10 cellular contexts compared by ENCODE assay signal in the genomic region with DNA sequence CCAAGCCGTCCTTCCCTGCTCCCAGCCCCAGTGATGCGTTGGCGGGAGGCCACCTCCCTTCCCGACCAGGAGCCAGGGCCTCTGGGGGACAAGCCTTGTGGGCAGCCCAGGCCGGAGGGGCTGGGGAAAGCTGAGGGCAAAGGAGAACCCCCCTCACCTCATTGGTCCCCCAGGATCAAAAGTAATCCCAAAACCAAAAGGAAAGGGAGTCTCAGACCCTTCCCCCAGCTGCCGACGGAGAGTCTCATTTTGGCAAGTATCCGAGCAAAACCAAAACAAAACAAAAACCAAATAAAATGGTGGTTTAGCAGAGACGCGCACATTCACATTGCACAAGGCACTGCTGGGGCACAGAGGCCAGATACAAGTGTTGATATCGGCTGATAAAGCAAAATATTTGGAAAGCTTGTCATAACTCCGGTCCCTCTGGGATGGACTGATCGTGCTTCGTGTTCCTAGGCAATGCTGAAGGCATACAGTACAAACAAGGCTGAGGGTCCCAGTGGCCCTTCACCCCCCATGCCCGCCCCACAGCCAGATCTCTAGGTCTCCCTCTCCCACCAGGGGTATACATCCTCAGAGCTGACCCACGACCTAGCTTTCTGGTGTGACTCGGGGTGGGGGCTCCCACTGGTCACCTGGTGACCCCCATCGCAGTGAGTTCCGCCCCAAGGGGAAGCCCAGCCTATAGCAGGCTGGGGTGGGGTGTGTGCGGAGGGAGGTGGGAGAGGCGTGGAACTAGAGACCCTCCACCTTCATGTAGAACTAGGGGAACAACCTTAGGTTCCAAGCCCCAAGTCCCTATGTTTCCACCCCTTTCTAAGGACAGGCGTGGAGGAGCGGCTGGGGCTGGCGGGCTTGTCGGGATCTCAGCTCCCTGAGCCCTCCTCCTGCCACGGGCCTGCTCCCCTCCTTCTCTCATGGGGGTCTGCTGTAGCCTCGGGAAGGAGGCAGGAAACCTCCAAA. TPM values are rescaled to one million over a fixed set of nuclear protein-coding genes. Genes with fewer than 3 reads are reported as not detected.
A peak's percentile ranks its signal among the peaks of the same experiment; 100 is the strongest.
DNase-seq lines count a peak whose midpoint lies in the region; ATAC-seq and FAIRE-seq lines count a peak whose summit lies in the region.
"Had no signal": no experiment of that assay in that cellular context is flagged by ENCODE, and none has a peak within 500 bp of the region (broad histone marks: within the 10 kb centered on the region; RNA-seq: fewer than 3 reads in every experiment).

No MANE protein-coding gene starts in this region.

- DNase-seq in H7 (peak; percentile 59), left lobe of liver (ENCODE audit: low spot score) (peak; percentile 61), small intestine (no peak), cortex of kidney (lab: John Stamatoyannopoulos, UW) (no peak)
- no peak for DNase-seq in activated naive CD8-positive, alpha-beta T cell treated with anti-CD3 and anti-CD28 coated beads, Interleukin-2, amount 50 U/mL, for 24 hours
- no peak for DNase-seq in stimulated activated naive B cell treated with anti-CD40 and anti-IgM and Interleukin-4, amounts not matched to agents 10 μg/mL and 1 μg/mL and 100 μg/mL, for 72 hours
- DNase-seq: activated naive CD4-positive, alpha-beta T cell had no signal

- H3K27me3 ChIP-seq in H7 (ENCODE audit: control insufficient read depth, insufficient read depth, low read length) (peaks cover 44% of the 10 kb centered on the region), small intestine (ENCODE audit: control insufficient read depth in 2 of 2, insufficient read depth in 2 of 2, low read length in 2 of 2) (peaks cover 0 to 5% of the 10 kb centered on the region in 2 donors)

- H3K4me1 ChIP-seq in small intestine (ENCODE audit: control insufficient read depth in 2 of 2, insufficient read depth in 1 of 2, low read depth in 1 of 2, low read length in 1 of 2) = peaks cover 0 to 8% of the 10 kb centered on the region in 2 donors

- no peaks in the 10 kb centered on the region for H3K9me3 ChIP-seq in small intestine (ENCODE audit: control insufficient read depth, low read depth)

- H3K4me1 Mint-ChIP-seq in activated naive CD8-positive, alpha-beta T cell treated with anti-CD3 and anti-CD28 coated beads, Interleukin-2, amount 50 U/mL, for 24 hours = peaks cover 1% of the 10 kb centered on the region
- peaks cover 5 to 18% of the 10 kb centered on the region in 2 donors for H3K4me1 Mint-ChIP-seq in stimulated activated naive B cell treated with anti-CD40 and anti-IgM and Interleukin-4, amounts not matched to agents 10 μg/mL and 1 μg/mL and 100 μg/mL, for 72 hours

- H3K27me3 Mint-ChIP-seq in activated naive CD8-positive, alpha-beta T cell treated with anti-CD3 and anti-CD28 coated beads, Interleukin-2, amount 50 U/mL, for 24 hours = peaks cover 36% of the 10 kb centered on the region
- peaks cover 48 to 75% of the 10 kb centered on the region in 2 donors for H3K27me3 Mint-ChIP-seq in stimulated activated naive B cell treated with anti-CD40 and anti-IgM and Interleukin-4, amounts not matched to agents 10 μg/mL and 1 μg/mL and 100 μg/mL, for 72 hours

- H3K4me3 ChIP-seq in H7 (ENCODE audit: insufficient read depth, low read depth, low read length) (no peak overlapping the region; the same call in 1 of the 2 replicates), small intestine (ENCODE audit: low read depth in 1 of 2, low read length in 2 of 2) (peak overlapping the region; percentile 44 to 89)
- H3K4me3 ChIP-seq: SJSA1 had no signal

- no peak for FAIRE-seq in small intestine (lab: Jason Lieb, UNC)

- peak overlapping the region; percentile 56 to 79 for H3K27ac ChIP-seq in small intestine (ENCODE audit: low read depth in 1 of 2, low read length in 1 of 2)
- H3K27ac ChIP-seq: SJSA1 had no signal

- peak overlapping the region; percentile 14 for H3K4me3 Mint-ChIP-seq in activated naive CD8-positive, alpha-beta T cell treated with anti-CD3 and anti-CD28 coated beads, Interleukin-2, amount 50 U/mL, for 24 hours
- peak overlapping the region in 1 of 2 donors; percentile 4 for H3K4me3 Mint-ChIP-seq in stimulated activated naive B cell treated with anti-CD40 and anti-IgM and Interleukin-4, amounts not matched to agents 10 μg/mL and 1 μg/mL and 100 μg/mL, for 72 hours

- H3K36me3 ChIP-seq in H7 (replicated peaks; ENCODE audit: control insufficient read depth, insufficient read depth, low read length) (no peaks in the 10 kb centered on the region), small intestine (ENCODE audit: control insufficient read depth in 2 of 2, insufficient read depth in 2 of 2, low read length in 2 of 2) (no peaks in the 10 kb centered on the region)
- H3K36me3 ChIP-seq: SJSA1 had no signal

- no peaks in the 10 kb centered on the region for H3K9me3 Mint-ChIP-seq in activated naive CD8-positive, alpha-beta T cell treated with anti-CD3 and anti-CD28 coated beads, Interleukin-2, amount 50 U/mL, for 24 hours
- no peaks in the 10 kb centered on the region for H3K9me3 Mint-ChIP-seq in stimulated activated naive B cell treated with anti-CD40 and anti-IgM and Interleukin-4, amounts not matched to agents 10 μg/mL and 1 μg/mL and 100 μg/mL, for 72 hours

- WGBS in small intestine, 3 donors = 14 to 36% (median 29%) methylated on average over 27 of the region's 27 CpGs

- no peak for ATAC-seq in activated naive CD8-positive, alpha-beta T cell treated with anti-CD3 and anti-CD28 coated beads, Interleukin-2, amount 50 U/mL, for 24 hours
- no peak for ATAC-seq in left lobe of liver
- ATAC-seq in HG02588 (IDR thresholded peaks at IDR 0.05; ENCODE audit: unreplicated experiment) = no peak
- no peak for ATAC-seq in HG02870 (IDR thresholded peaks at IDR 0.05; ENCODE audit: unreplicated experiment)
- no peak for ATAC-seq in stimulated activated naive B cell treated with anti-CD40 and anti-IgM and Interleukin-4, amounts not matched to agents 10 μg/mL and 1 μg/mL and 100 μg/mL, for 72 hours (replicated peaks)

- H3K36me3 Mint-ChIP-seq in activated naive CD8-positive, alpha-beta T cell treated with anti-CD3 and anti-CD28 coated beads, Interleukin-2, amount 50 U/mL, for 24 hours (ENCODE audit: low read depth) = no peaks in the 10 kb centered on the region
- H3K36me3 Mint-ChIP-seq in stimulated activated naive B cell treated with anti-CD40 and anti-IgM and Interleukin-4, amounts not matched to agents 10 μg/mL and 1 μg/mL and 100 μg/mL, for 72 hours = no peaks in the 10 kb centered on the region

- H3K27ac Mint-ChIP-seq in activated naive CD8-positive, alpha-beta T cell treated with anti-CD3 and anti-CD28 coated beads, Interleukin-2, amount 50 U/mL, for 24 hours = no peak overlapping the region
- H3K27ac Mint-ChIP-seq in stimulated activated naive B cell treated with anti-CD40 and anti-IgM and Interleukin-4, amounts not matched to agents 10 μg/mL and 1 μg/mL and 100 μg/mL, for 72 hours = no peak overlapping the region

RNA-seq across cellular contexts. Expression of gene CEBPA, which starts 2.0 kb away (rescaled TPM):
- 3.2 and 4.8 TPM in 2 replicates for total RNA-seq in H7 (2014; rRNA removed; shearing (Covaris generic))
- 185 TPM for total RNA-seq in left lobe of liver
- polyA plus RNA-seq in small intestine = 10 to 100 TPM; 31.0 to 69.3 (median 47.0) TPM

Comparison
In these comparisons a context has a peak if more than half of its experiments do, and no peak if none do; other contexts are left out.
1. DNase-seq: peak in H7 (single experiment) and left lobe of liver (single experiment); none in activated naive CD8-positive, alpha-beta T cell treated with anti-CD3 and anti-CD28 coated beads, Interleukin-2, amount 50 U/mL, for 24 hours (single experiment), small intestine (single experiment), stimulated activated naive B cell treated with anti-CD40 and anti-IgM and Interleukin-4, amounts not matched to agents 10 μg/mL and 1 μg/mL and 100 μg/mL, for 72 hours (single experiment) and cortex of kidney (single experiment).
2. RNA of gene CEBPA, which starts 2.0 kb away (total RNA-seq): 185 TPM in left lobe of liver (single experiment); 3.2 to 4.8 TPM in H7; every median in the first group is over 10 times any median in the second.